ENCODE assay signal across 16 cellular contexts in genomic region chr5:2199697-2200096, GRCh38.
DNase-seq lines count a peak whose midpoint lies in the region; ATAC-seq and TF ChIP-seq lines count a peak whose summit lies in the region.
"Had no signal": no experiment of that assay in that cellular context is flagged by ENCODE, and none has a peak within 500 bp of the region (broad histone marks: within the 10 kb centered on the region; RNA-seq: fewer than 3 reads in every experiment).

No MANE protein-coding gene starts in this region.

- H3K9me3 Mint-ChIP-seq in activated CD8-positive, alpha-beta memory T cell treated with anti-CD3 and anti-CD28 coated beads, Interleukin-2, amount 10 ng/mL, durations not matched to agents 7 days and 5 days (ENCODE audit: low read depth) = peaks cover 2% of the 10 kb centered on the region

- TF ChIP-seq POLR2A in vagina (IDR thresholded peaks at IDR 0.05) = no peak

- ATAC-seq in activated CD8-positive, alpha-beta memory T cell treated with anti-CD3 and anti-CD28 coated beads, Interleukin-2, amount 10 ng/mL, durations not matched to agents 7 days and 5 days = no peak
- no peak for ATAC-seq in left lobe of liver
- ATAC-seq: A549; CD8-positive, alpha-beta T cell had no signal

- no peak overlapping the region for H3K4me3 Mint-ChIP-seq in activated CD8-positive, alpha-beta memory T cell treated with anti-CD3 and anti-CD28 coated beads, Interleukin-2, amount 10 ng/mL, durations not matched to agents 7 days and 5 days
- H3K4me3 Mint-ChIP-seq: CD8-positive, alpha-beta T cell; H9 had no signal

- CTCF ChIA-PET in activated CD8-positive, alpha-beta memory T cell treated with anti-CD3 and anti-CD28 coated beads, Interleukin-2, amount 10 ng/mL, durations not matched to agents 7 days and 5 days (lab: Charles Lee) = no interaction called here

- H3K4me1 Mint-ChIP-seq in activated CD8-positive, alpha-beta memory T cell treated with anti-CD3 and anti-CD28 coated beads, Interleukin-2, amount 10 ng/mL, durations not matched to agents 7 days and 5 days = no peaks in the 10 kb centered on the region

- H3K36me3 Mint-ChIP-seq in activated CD8-positive, alpha-beta memory T cell treated with anti-CD3 and anti-CD28 coated beads, Interleukin-2, amount 10 ng/mL, durations not matched to agents 7 days and 5 days = no peaks in the 10 kb centered on the region
- H3K36me3 Mint-ChIP-seq: CD8-positive, alpha-beta T cell had no signal

- H3K27ac ChIP-seq in vagina = no peak overlapping the region
- no peak overlapping the region for H3K27ac ChIP-seq in ascending aorta
- H3K27ac ChIP-seq: 22Rv1, A549, BLaER1 had no signal

- no peaks in the 10 kb centered on the region for H3K27me3 Mint-ChIP-seq in activated CD8-positive, alpha-beta memory T cell treated with anti-CD3 and anti-CD28 coated beads, Interleukin-2, amount 10 ng/mL, durations not matched to agents 7 days and 5 days

- H3K36me3 ChIP-seq in vagina (no peaks in the 10 kb centered on the region), ascending aorta (no peaks in the 10 kb centered on the region)
- H3K36me3 ChIP-seq: BLaER1 had no signal

- no peaks in the 10 kb centered on the region for H3K27me3 ChIP-seq in vagina
- no peaks in the 10 kb centered on the region for H3K27me3 ChIP-seq in ascending aorta
- H3K27me3 ChIP-seq: BLaER1 had no signal

- H3K4me1 ChIP-seq in vagina (no peaks in the 10 kb centered on the region), ascending aorta (no peaks in the 10 kb centered on the region)
- H3K4me1 ChIP-seq: A549, BLaER1 had no signal

- TF ChIP-seq CTCF in vagina (IDR thresholded peaks at IDR 0.05) (no peak), ascending aorta (IDR thresholded peaks at IDR 0.05) (no peak)

- H3K4me3 ChIP-seq in vagina (no peak overlapping the region), ascending aorta (no peak overlapping the region)
- H3K4me3 ChIP-seq: A549, BLaER1 had no signal

- intact Hi-C loops in vagina (cut with DNase I) = no loop called here
- intact Hi-C loops in ascending aorta (cut with DNase I) = no loop called here

- H3K27ac Mint-ChIP-seq in activated CD8-positive, alpha-beta memory T cell treated with anti-CD3 and anti-CD28 coated beads, Interleukin-2, amount 10 ng/mL, durations not matched to agents 7 days and 5 days = no peak overlapping the region
- H3K27ac Mint-ChIP-seq: CD8-positive, alpha-beta T cell had no signal

- H3K9me3 ChIP-seq in vagina (peaks cover 3% of the 10 kb centered on the region), ascending aorta (no peaks in the 10 kb centered on the region)

- peak; percentile 23 for DNase-seq in activated CD8-positive, alpha-beta memory T cell treated with anti-CD3 and anti-CD28 coated beads, Interleukin-2, amount 10 ng/mL, durations not matched to agents 7 days and 5 days
- no peak for DNase-seq in activated CD8-positive, alpha-beta memory T cell treated with anti-CD3 and anti-CD28 coated beads, Interleukin-2, amount 50 U/mL, for 4 hours
- DNase-seq in left lobe of liver (ENCODE audit: low spot score) (peak; percentile 16), vagina (ENCODE audit: extremely low spot score in 2 of 2) (peak; percentile 58 to 64), NCI-H345 (lab: John Stamatoyannopoulos, UW) (no peak), foreskin melanocyte (no peak), ascending aorta (ENCODE audit: low spot score in 2 of 2) (no peak)
- DNase-seq: Calu3, DMS79 treated with DMSO at 0.1 percent for 48 hours, GF-D8, GOT3, H9 had no signal

Comparison
In these comparisons a context has a peak if more than half of its experiments do, and no peak if none do; other contexts are left out.
1. DNase-seq: peak in activated CD8-positive, alpha-beta memory T cell treated with anti-CD3 and anti-CD28 coated beads, Interleukin-2, amount 10 ng/mL, durations not matched to agents 7 days and 5 days (single experiment), left lobe of liver (single experiment) and vagina (2 of 2); none in activated CD8-positive, alpha-beta memory T cell treated with anti-CD3 and anti-CD28 coated beads, Interleukin-2, amount 50 U/mL, for 4 hours (single experiment), NCI-H345 (single experiment), foreskin melanocyte (single experiment) and ascending aorta (0 of 2).